7 cellular contexts compared by ENCODE assay signal in genomic region chr6:113859349-113860164, GRCh38. TPM values are rescaled to one million over a fixed set of nuclear protein-coding genes. Genes with fewer than 3 reads are reported as not detected.
DNase-seq lines count a peak whose midpoint lies in the region; ATAC-seq and TF ChIP-seq lines count a peak whose summit lies in the region.

No MANE protein-coding gene starts in this region.

- ATAC-seq in HG03097 (IDR thresholded peaks at IDR 0.05; ENCODE audit: low FRiP score, unreplicated experiment), result no peak
- ATAC-seq in activated T-helper 17 cell treated with anti-CD3 and anti-CD28 coated beads, Interleukin-2, amount 50 U/mL, for 72 hours (replicated peaks), result no peak

- H3K27me3 Mint-ChIP-seq in activated T-helper 17 cell treated with anti-CD3 and anti-CD28 coated beads, Interleukin-2, amount 50 U/mL, for 72 hours, result peaks cover 20% of the 10 kb centered on the region

- no peaks in the 10 kb centered on the region for H3K36me3 ChIP-seq in colonic mucosa
- H3K36me3 ChIP-seq in stomach, result no peaks in the 10 kb centered on the region

- H3K9me3 Mint-ChIP-seq in activated T-helper 17 cell treated with anti-CD3 and anti-CD28 coated beads, Interleukin-2, amount 50 U/mL, for 72 hours, result no peaks in the 10 kb centered on the region

- H3K27ac ChIP-seq in colonic mucosa, result peak overlapping the region; percentile 99
- peak overlapping the region; percentile 88 to 99 (median 94) for H3K27ac ChIP-seq in stomach

- H3K4me3 Mint-ChIP-seq in activated T-helper 17 cell treated with anti-CD3 and anti-CD28 coated beads, Interleukin-2, amount 50 U/mL, for 72 hours, result no peak overlapping the region

- intact Hi-C loops in colonic mucosa (cut with DNase I), result loop anchor here (10.0 kb wide), 1 partner anchor 145 kb away; no protein-coding TSS in a partner anchor
- intact Hi-C loops in stomach (cut with DNase I; ENCODE audit: low total_unique reads), result no loop called here

- no peaks in the 10 kb centered on the region for H3K27me3 ChIP-seq in colonic mucosa
- no peaks in the 10 kb centered on the region for H3K27me3 ChIP-seq in stomach

- DNase-seq in M059J (ENCODE audit: low read depth) (peak; percentile 63), colonic mucosa (peak; percentile 38), left kidney (ENCODE audit: low read depth, low spot score) (peak; percentile 63), stomach (peak; percentile 52)

- H3K4me1 Mint-ChIP-seq in activated T-helper 17 cell treated with anti-CD3 and anti-CD28 coated beads, Interleukin-2, amount 50 U/mL, for 72 hours, result peaks cover 12% of the 10 kb centered on the region

- 7 to 17% (median 11%) methylated on average over 54 to 87 of the region's 87 CpGs for WGBS in stomach, 5 donors

- TF ChIP-seq CTCF in GM12875 (IDR thresholded peaks at IDR 0.05; ENCODE audit: borderline replicate concordance, insufficient read depth, low read depth, low read length), result no peak
- no peak for TF ChIP-seq CTCF in colonic mucosa (IDR thresholded peaks at IDR 0.05)
- TF ChIP-seq CTCF in stomach (IDR thresholded peaks at IDR 0.05), result no peak

- H3K9me3 ChIP-seq in colonic mucosa (no peaks in the 10 kb centered on the region), stomach (no peaks in the 10 kb centered on the region)

- H3K4me3 ChIP-seq in GM12875 (ENCODE audit: low read depth, low read length) (peak overlapping the region; percentile 52), colonic mucosa (peak overlapping the region; percentile 84), stomach (peak overlapping the region; percentile 57 to 86 (median 72))

- H3K36me3 Mint-ChIP-seq in activated T-helper 17 cell treated with anti-CD3 and anti-CD28 coated beads, Interleukin-2, amount 50 U/mL, for 72 hours (ENCODE audit: low read depth), result peaks cover 9% of the 10 kb centered on the region

- H3K9ac ChIP-seq in colonic mucosa (ENCODE audit: low read depth in 2 of 2, low read length in 2 of 2), result peak overlapping the region; percentile 81 to 91

- no peak for TF ChIP-seq POLR2A in stomach (IDR thresholded peaks at IDR 0.05)

- no peak overlapping the region for H3K27ac Mint-ChIP-seq in activated T-helper 17 cell treated with anti-CD3 and anti-CD28 coated beads, Interleukin-2, amount 50 U/mL, for 72 hours

- no peak for TF ChIP-seq EP300 in stomach (IDR thresholded peaks at IDR 0.05)

- no peaks in the 10 kb centered on the region for H3K4me1 ChIP-seq in colonic mucosa
- peaks cover 4 to 45% (median 29%) of the 10 kb centered on the region in 4 donors for H3K4me1 ChIP-seq in stomach

RNA-seq across cellular contexts. Expression of gene MARCKS, which starts 2.4 kb away (rescaled TPM):
- total RNA-seq in M059J (2014; rRNA removed; shearing (Covaris generic)), result 115 and 184 TPM in 2 replicates
- 100 to 1,000 TPM; 228 to 242 TPM for total RNA-seq in colonic mucosa
- 100 to 1,000 TPM in 1 of 5 donors, 10 to 100 TPM in 4; 19.8 to 594 (median 76.0) TPM for total RNA-seq in stomach
- 10 to 100 TPM; 19.9 to 54.2 (median 28.5) TPM for polyA plus RNA-seq in stomach
- total RNA-seq in activated T-helper 17 cell treated with anti-CD3 and anti-CD28 coated beads, Interleukin-2, amount 50 U/mL, for 72 hours, result under 1 TPM; 0.17 to 0.40 TPM

Comparison
In these comparisons a context has a peak if more than half of its experiments do, and no peak if none do; other contexts are left out.
1. RNA of gene MARCKS, which starts 2.4 kb away (total RNA-seq): 228 to 242 TPM in colonic mucosa, 115 to 184 TPM in M059J and 19.8 to 594 TPM in stomach; 0.17 to 0.40 TPM in activated T-helper 17 cell treated with anti-CD3 and anti-CD28 coated beads, Interleukin-2, amount 50 U/mL, for 72 hours; every median in the first group is over 10 times any median in the second.
2. Peak in every context shown above with its lines, with median percentiles within 50 percentile points of each other: H3K4me3 ChIP-seq and DNase-seq.